ENCODE assay signal across 1 cellular context in the genomic region with DNA sequence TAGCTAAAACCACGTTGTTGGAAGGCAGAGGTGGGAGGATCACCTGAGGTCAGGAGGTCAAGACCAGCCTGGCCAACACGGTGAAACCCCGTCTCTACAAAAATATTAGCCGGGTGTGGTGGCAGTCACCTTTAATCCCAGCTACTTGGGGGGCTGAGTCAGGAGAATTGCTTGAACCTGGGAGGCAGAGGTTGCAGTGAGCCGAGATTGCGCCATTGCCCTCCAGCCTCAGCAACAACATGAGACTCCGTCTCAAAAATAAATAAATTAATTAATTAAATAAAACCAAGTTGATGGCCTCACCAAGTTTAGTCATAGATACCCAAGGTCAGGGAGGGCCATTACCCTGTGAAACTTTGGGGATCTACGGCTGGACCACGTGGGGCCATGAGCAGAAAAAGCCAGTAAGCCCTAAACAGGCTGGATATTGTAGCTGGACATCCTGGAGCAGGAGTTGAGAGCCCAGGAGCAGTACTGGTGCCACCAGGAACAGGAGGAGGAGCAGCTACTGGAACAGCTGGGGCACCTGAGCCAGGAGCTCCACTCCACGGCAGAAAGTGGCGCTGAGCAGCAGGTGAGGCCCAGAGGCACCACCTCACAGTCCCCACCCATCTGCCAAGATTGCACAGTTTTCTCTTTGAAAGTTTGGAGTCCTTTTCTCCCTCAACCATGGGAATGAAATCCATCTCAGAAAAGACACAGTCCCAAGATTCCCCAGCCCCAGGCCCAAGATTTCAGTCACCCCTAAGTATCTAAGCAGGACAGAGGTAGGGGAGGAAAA.
TF ChIP-seq lines count a peak whose summit lies in the region.

No MANE protein-coding gene starts in this region.

TF ChIP-seq in GM12878, 131 proteins besides CTCF, POLR2A, EP300 and RAD21:
- TF ChIP-seq NR2F1 (conservative IDR thresholded peaks at IDR 0.05), result peak; percentile 40
- TF ChIP-seq, protein P1, sequence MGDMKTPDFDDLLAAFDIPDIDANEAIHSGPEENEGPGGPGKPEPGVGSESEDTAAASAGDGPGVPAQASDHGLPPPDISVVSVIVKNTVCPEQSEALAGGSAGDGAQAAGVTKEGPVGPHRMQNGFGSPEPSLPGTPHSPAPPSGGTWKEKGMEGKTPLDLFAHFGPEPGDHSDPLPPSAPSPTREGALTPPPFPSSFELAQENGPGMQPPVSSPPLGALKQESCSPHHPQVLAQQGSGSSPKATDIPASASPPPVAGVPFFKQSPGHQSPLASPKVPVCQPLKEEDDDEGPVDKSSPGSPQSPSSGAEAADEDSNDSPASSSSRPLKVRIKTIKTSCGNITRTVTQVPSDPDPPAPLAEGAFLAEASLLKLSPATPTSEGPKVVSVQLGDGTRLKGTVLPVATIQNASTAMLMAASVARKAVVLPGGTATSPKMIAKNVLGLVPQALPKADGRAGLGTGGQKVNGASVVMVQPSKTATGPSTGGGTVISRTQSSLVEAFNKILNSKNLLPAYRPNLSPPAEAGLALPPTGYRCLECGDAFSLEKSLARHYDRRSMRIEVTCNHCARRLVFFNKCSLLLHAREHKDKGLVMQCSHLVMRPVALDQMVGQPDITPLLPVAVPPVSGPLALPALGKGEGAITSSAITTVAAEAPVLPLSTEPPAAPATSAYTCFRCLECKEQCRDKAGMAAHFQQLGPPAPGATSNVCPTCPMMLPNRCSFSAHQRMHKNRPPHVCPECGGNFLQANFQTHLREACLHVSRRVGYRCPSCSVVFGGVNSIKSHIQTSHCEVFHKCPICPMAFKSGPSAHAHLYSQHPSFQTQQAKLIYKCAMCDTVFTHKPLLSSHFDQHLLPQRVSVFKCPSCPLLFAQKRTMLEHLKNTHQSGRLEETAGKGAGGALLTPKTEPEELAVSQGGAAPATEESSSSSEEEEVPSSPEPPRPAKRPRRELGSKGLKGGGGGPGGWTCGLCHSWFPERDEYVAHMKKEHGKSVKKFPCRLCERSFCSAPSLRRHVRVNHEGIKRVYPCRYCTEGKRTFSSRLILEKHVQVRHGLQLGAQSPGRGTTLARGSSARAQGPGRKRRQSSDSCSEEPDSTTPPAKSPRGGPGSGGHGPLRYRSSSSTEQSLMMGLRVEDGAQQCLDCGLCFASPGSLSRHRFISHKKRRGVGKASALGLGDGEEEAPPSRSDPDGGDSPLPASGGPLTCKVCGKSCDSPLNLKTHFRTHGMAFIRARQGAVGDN (IDR thresholded peaks at IDR 0.05), result no peak
TF ChIP-seq in GM12878: peak in this region for 1.
